10 cellular contexts compared by ENCODE assay signal in genomic region chr20:57265649-57266250, GRCh38. TPM values are rescaled to one million over a fixed set of nuclear protein-coding genes. Genes with fewer than 3 reads are reported as not detected.
A peak's percentile ranks its signal among the peaks of the same experiment; 100 is the strongest.
DNase-seq lines count a peak whose midpoint lies in the region; ATAC-seq and TF ChIP-seq lines count a peak whose summit lies in the region.
"Had no signal": no experiment of that assay in that cellular context is flagged by ENCODE, and none has a peak within 500 bp of the region (broad histone marks: within the 10 kb centered on the region; RNA-seq: fewer than 3 reads in every experiment).

No MANE protein-coding gene starts in this region.

- H3K4me2 ChIP-seq in mammary epithelial cell (ENCODE audit: insufficient read depth, low read depth, low read length), result peak overlapping the region; percentile 66

- peaks cover 68% of the 10 kb centered on the region for H3K4me1 ChIP-seq in HUES48 (ENCODE audit: control insufficient read depth, insufficient read depth, low read length)
- peaks cover 5% of the 10 kb centered on the region for H3K4me1 ChIP-seq in mammary epithelial cell (ENCODE audit: insufficient read depth, low read length)

- H2AFZ ChIP-seq in mammary epithelial cell (ENCODE audit: low read depth, low read length), result no peak overlapping the region

- peak overlapping the region; percentile 66 for H3K9ac ChIP-seq in HUES48 (ENCODE audit: low read depth, low read length)
- no peak overlapping the region for H3K9ac ChIP-seq in mammary epithelial cell (ENCODE audit: insufficient read depth, low read length)

- H3K79me2 ChIP-seq in mammary epithelial cell (ENCODE audit: insufficient read depth, low read length), result no peaks in the 10 kb centered on the region

- no peaks in the 10 kb centered on the region for H4K20me1 ChIP-seq in mammary epithelial cell (ENCODE audit: insufficient read depth, low read length)

- H3K27me3 ChIP-seq in HUES48 (ENCODE audit: control insufficient read depth, insufficient read depth, low read length) (peaks cover 78% of the 10 kb centered on the region), mammary epithelial cell (ENCODE audit: insufficient read depth, low read length) (peaks cover 33% of the 10 kb centered on the region), layer of hippocampus (ENCODE audit: control insufficient read depth, insufficient read depth, low read length) (peaks cover 14% of the 10 kb centered on the region)

- dilution Hi-C loops in mammary epithelial cell (cut with HindIII; ENCODE audit: low sequenced_read_pairs), result no loop called here

- TF ChIP-seq CTCF in mammary epithelial cell (conservative IDR thresholded peaks at IDR 0.05 in 1 of 2, IDR thresholded peaks at IDR 0.05 in 1 of 2; ENCODE audit: extremely low read depth in 1 of 2, insufficient read depth in 1 of 2, low read depth in 1 of 2, low read length in 2 of 2), result no peak

- in situ Hi-C loops in mammary epithelial cell (cut with MboI; ENCODE audit: low sequenced_read_pairs in 2 of 2), result no loop called here

- H3K27ac ChIP-seq in HUES48 (ENCODE audit: low read depth, low read length), result no peak overlapping the region
- no peak overlapping the region for H3K27ac ChIP-seq in mammary epithelial cell (ENCODE audit: insufficient read depth, low read depth, low read length)
- H3K27ac ChIP-seq in layer of hippocampus (ENCODE audit: low read depth, low read length), result peak overlapping the region; percentile 55
- H3K27ac ChIP-seq in substantia nigra (ENCODE audit: low read depth, low read length, poor library complexity, severe bottlenecking), result peak overlapping the region; percentile 51

- H3K9me3 ChIP-seq in HUES48 (ENCODE audit: control insufficient read depth, insufficient read depth, low read length) (no peaks in the 10 kb centered on the region), mammary epithelial cell (replicated peaks; ENCODE audit: insufficient read depth, low read length) (no peaks in the 10 kb centered on the region)

- DNase-seq in mammary epithelial cell (peak; percentile 28), substantia nigra (lab: John Stamatoyannopoulos, UW) (peak in 11 of 49 donors; percentile 27 to 71 (median 57)), LoVo (ENCODE audit: low spot score) (no peak)
- no peak for DNase-seq in stimulated activated CD4-positive, alpha-beta T cell treated with anti-CD3 and anti-CD28 coated beads, Interleukin-12 subunit alpha, Interleukin-12 subunit beta, amount 100 ng/mL, for 4 hours
- DNase-seq: activated CD8-positive, alpha-beta memory T cell treated with anti-CD3 and anti-CD28 coated beads, Interleukin-2, amount 10 ng/mL, durations not matched to agents 7 days and 5 days had no signal

- no peak for ATAC-seq in GM21367 (IDR thresholded peaks at IDR 0.05; ENCODE audit: unreplicated experiment)
- no peak for ATAC-seq in HG02870 (IDR thresholded peaks at IDR 0.05; ENCODE audit: unreplicated experiment)
- ATAC-seq: activated CD8-positive, alpha-beta memory T cell treated with anti-CD3 and anti-CD28 coated beads, Interleukin-2, amount 10 ng/mL, durations not matched to agents 7 days and 5 days had no signal

- CTCF ChIA-PET in mammary epithelial cell (lab: Charles Lee; ENCODE audit: low non-redundant PET), result no interaction called here

- H3K36me3 ChIP-seq in HUES48 (ENCODE audit: control insufficient read depth, insufficient read depth, low read length) (no peaks in the 10 kb centered on the region), mammary epithelial cell (ENCODE audit: insufficient read depth, low read length) (no peaks in the 10 kb centered on the region)

- WGBS in mammary epithelial cell (ENCODE audit: low coverage, missing lambda C conversion rate), result 8% methylated on average over 20 of the region's 62 CpGs

- no TSS peak for BruUV-seq in mammary epithelial cell (replicated peaks; lab: Mats Ljungman, UMichigan)

- intact Hi-C loops in mammary epithelial cell (cut with micrococcal nuclease), result no loop called here

- H3K4me3 ChIP-seq in HUES48 (ENCODE audit: low read depth, low read length) (peak overlapping the region; percentile 83), mammary epithelial cell (replicated peaks in 1 of 3; ENCODE audit: insufficient read depth in 1 of 3, low read depth in 2 of 3, low read length in 3 of 3) (peak overlapping the region in 1 of 3 experiments; percentile 8)

RNA-seq across cellular contexts. Expression of gene BMP7, which starts 0.7 kb away (rescaled TPM):
- total RNA-seq in mammary epithelial cell, result 1 to 10 TPM in 1 of 2 donors, not detected in 1; 2.0 TPM
- not detected for polyA plus RNA-seq in mammary epithelial cell
- polyA minus RNA-seq in mammary epithelial cell, result not detected
- total RNA-seq: activated CD8-positive, alpha-beta memory T cell treated with anti-CD3 and anti-CD28 coated beads, Interleukin-2, amount 10 ng/mL, durations not matched to agents 7 days and 5 days; mononuclear cell had no signal

Comparison
In these comparisons a context has a peak if more than half of its experiments do, and no peak if none do; other contexts are left out.
1. H3K27ac ChIP-seq: peak in layer of hippocampus (single experiment) and substantia nigra (single experiment); none in HUES48 (single experiment) and mammary epithelial cell (single experiment).